ENCODE assay signal across 8 cellular contexts in genomic region chr15:42650208-42651066, GRCh38.
DNase-seq lines count a peak whose midpoint lies in the region; ATAC-seq and TF ChIP-seq lines count a peak whose summit lies in the region.

No MANE protein-coding gene starts in this region.

- peak; percentile 65 for TF ChIP-seq CTCF in WERI-Rb-1 (IDR thresholded peaks at IDR 0.05; ENCODE audit: low read depth, low read length)

- H3K27ac ChIP-seq in WERI-Rb-1: no peak overlapping the region

- H3K4me3 ChIP-seq in WERI-Rb-1 (ENCODE audit: low read depth, low read length): no peak overlapping the region

- peaks cover 14% of the 10 kb centered on the region for H3K36me3 ChIP-seq in WERI-Rb-1

- no peaks in the 10 kb centered on the region for H3K9me3 ChIP-seq in WERI-Rb-1 (ENCODE audit: severe bottlenecking)

- in situ Hi-C loops in G401 (cut with HindIII; ENCODE audit: low sequenced_read_pairs): no loop called here

- ATAC-seq in HG02885 (IDR thresholded peaks at IDR 0.05; ENCODE audit: poor library complexity, unreplicated experiment) (peak; percentile 64), HG03280 (IDR thresholded peaks at IDR 0.05; ENCODE audit: unreplicated experiment) (no peak)

- DNase-seq in G401 (ENCODE audit: low spot score) (peak; percentile 53), NCI-H2196 (lab: John Stamatoyannopoulos, UW; ENCODE audit: unreplicated experiment) (peak; percentile 37), WERI-Rb-1 (peak; percentile 66), kidney tubule cell (ENCODE audit: low spot score) (peak; percentile 75)
- peak; percentile 26 for DNase-seq in central memory CD4-positive, alpha-beta T cell
- DNase-seq in stimulated activated CD4-positive, alpha-beta T cell treated with anti-CD3 and anti-CD28 coated beads, Interleukin-4, amount 100 ng/mL, for 4 hours: peak; percentile 14 to 38

- H3K27me3 ChIP-seq in WERI-Rb-1 (ENCODE audit: insufficient read depth, low read depth, severe bottlenecking): no peaks in the 10 kb centered on the region
